ENCODE assay signal across 8 cellular contexts in the genomic region with DNA sequence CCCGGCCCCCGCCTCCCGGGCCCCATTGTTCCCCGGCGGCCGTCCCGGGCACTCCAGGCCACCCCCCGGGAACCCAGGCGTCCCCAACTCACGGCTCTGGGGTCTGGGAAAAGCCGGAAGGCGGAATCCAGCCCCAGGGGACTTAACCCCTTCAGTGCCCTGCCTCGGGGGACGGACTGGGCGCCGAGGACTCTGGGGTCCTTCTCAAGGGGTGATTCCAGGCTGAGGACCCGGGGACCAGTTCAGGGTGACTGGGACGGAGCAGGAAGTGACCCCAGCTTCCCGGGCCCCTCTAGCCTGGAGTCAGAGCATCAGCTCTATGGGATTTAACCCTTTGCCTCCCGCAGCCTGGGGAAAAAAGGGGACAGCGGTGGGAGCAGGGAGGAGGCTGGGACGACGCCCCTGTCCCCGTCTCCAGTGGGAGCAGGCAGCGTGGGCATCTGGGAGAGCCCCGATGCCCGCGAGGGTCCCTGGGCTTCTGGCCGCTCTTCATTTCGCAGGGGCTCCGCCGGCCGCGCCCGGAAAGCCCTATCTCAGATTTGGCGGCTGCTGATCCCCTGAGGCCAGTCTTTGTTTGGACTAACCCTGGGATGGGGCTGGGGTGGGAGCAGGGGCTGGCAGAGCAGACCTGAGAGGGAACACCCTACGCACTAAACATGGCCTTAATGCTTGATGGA. TPM values are rescaled to one million over a fixed set of nuclear protein-coding genes. Genes with fewer than 3 reads are reported as not detected.
DNase-seq lines count a peak whose midpoint lies in the region; ATAC-seq and TF ChIP-seq lines count a peak whose summit lies in the region.

A gene (minus strand): TSS at position 270 of the 677 bp plus-strand sequence. CDS start 2,723 bp downstream, outside the sequence.

- peaks cover 5% of the 10 kb centered on the region for H3K79me2 ChIP-seq in DND-41 (ENCODE audit: insufficient read depth, low read length)

- intact Hi-C loops in dendritic cell treated with granulocyte-macrophage colony-stimulating factor and Interleukin-4, amounts not matched to agents 40 ng/mL and 50 ng/mL, for 4 days (cut with micrococcal nuclease), result loop anchor here (1.0 kb wide), 2 partner anchors 18 to 88 kb away; no protein-coding TSS in a partner anchor
- intact Hi-C loops in left colon (cut with DNase I, micrococcal nuclease), result no loop called here

- H3K9me3 Mint-ChIP-seq in dendritic cell treated with granulocyte-macrophage colony-stimulating factor and Interleukin-4, amounts not matched to agents 40 ng/mL and 50 ng/mL, for 4 days, result no peaks in the 10 kb centered on the region

- H3K36me3 Mint-ChIP-seq in dendritic cell treated with granulocyte-macrophage colony-stimulating factor and Interleukin-4, amounts not matched to agents 40 ng/mL and 50 ng/mL, for 4 days (ENCODE audit: low read depth), result peaks cover 39% of the 10 kb centered on the region

- peaks cover 2% of the 10 kb centered on the region for H3K27me3 Mint-ChIP-seq in dendritic cell treated with granulocyte-macrophage colony-stimulating factor and Interleukin-4, amounts not matched to agents 40 ng/mL and 50 ng/mL, for 4 days

- H3K4me3 Mint-ChIP-seq in dendritic cell treated with granulocyte-macrophage colony-stimulating factor and Interleukin-4, amounts not matched to agents 40 ng/mL and 50 ng/mL, for 4 days, result peak within 1 kb of the TSS; percentile 91

- peak within 1 kb of the TSS; percentile 45 to 80; a peak in 3 of 4 replicates for H3K4me3 ChIP-seq in DND-41 (ENCODE audit: low read depth in 1 of 2, low read length in 2 of 2)

- peak within 1 kb of the TSS; percentile 92 for H2AFZ ChIP-seq in DND-41 (ENCODE audit: low read depth, low read length)

- peak within 1 kb of the TSS; percentile 59; the same call in 1 of the 2 replicates for H3K27ac ChIP-seq in DND-41 (ENCODE audit: low read length)

- H3K36me3 ChIP-seq in DND-41 (ENCODE audit: insufficient read depth, low read length), result peaks cover 17% of the 10 kb centered on the region

- ATAC-seq in DND-41 (ENCODE audit: insufficient read depth, low read depth) (peak; percentile 61), left colon (peak; percentile 80), GM19035 (IDR thresholded peaks at IDR 0.05; ENCODE audit: unreplicated experiment) (no peak)

- peaks cover 28% of the 10 kb centered on the region for H3K4me1 Mint-ChIP-seq in dendritic cell treated with granulocyte-macrophage colony-stimulating factor and Interleukin-4, amounts not matched to agents 40 ng/mL and 50 ng/mL, for 4 days (ENCODE audit: low read depth)

- H3K27me3 ChIP-seq in DND-41 (ENCODE audit: insufficient read depth, low read length, poor library complexity), result peaks cover 5% of the 10 kb centered on the region

- no peaks in the 10 kb centered on the region for H4K20me1 ChIP-seq in DND-41 (ENCODE audit: insufficient read depth, low read length)

- H3K4me2 ChIP-seq in DND-41 (ENCODE audit: insufficient read depth, low read length), result peak within 1 kb of the TSS; percentile 71

- H3K9ac ChIP-seq in DND-41 (ENCODE audit: low read depth, low read length), result peak within 1 kb of the TSS; percentile 78

- TF ChIP-seq CTCF in DND-41 (IDR thresholded peaks at IDR 0.05; ENCODE audit: borderline replicate concordance, extremely low read depth, low read length, poor library complexity, severe bottlenecking), result no peak

- peak; percentile 39 for DNase-seq in DND-41
- DNase-seq in Kasumi-1 (lab: John Stamatoyannopoulos, UW), result peak; percentile 34 to 51
- DNase-seq in T1000 (lab: John Stamatoyannopoulos, UW), result peak; percentile 46
- peak; percentile 75 to 78 for DNase-seq in left colon
- peak; percentile 55 for DNase-seq in stimulated activated CD4-positive, alpha-beta T cell treated with anti-CD3 and anti-CD28 coated beads, Interleukin-15, amount 100 ng/mL, for 24 hours
- DNase-seq in amniotic stem cell (lab: John Stamatoyannopoulos, UW), result no peak

- H3K4me1 ChIP-seq in DND-41 (ENCODE audit: insufficient read depth, low read length), result peaks cover 24% of the 10 kb centered on the region

- no peaks in the 10 kb centered on the region for H3K9me3 ChIP-seq in DND-41 (ENCODE audit: insufficient read depth, low read length, severe bottlenecking)

- H3K27ac Mint-ChIP-seq in dendritic cell treated with granulocyte-macrophage colony-stimulating factor and Interleukin-4, amounts not matched to agents 40 ng/mL and 50 ng/mL, for 4 days, result peak within 1 kb of the TSS; percentile 92

RNA-seq across cellular contexts. Expression of the gene that starts here (rescaled TPM):
- total RNA-seq in left colon, result 10 to 100 TPM; 12.3 to 15.2 TPM
